Comparison of ENCODE assay signal across 1 cellular context in genomic region chr1:151146416-151147131, GRCh38.
A peak's percentile ranks its signal among the peaks of the same experiment; 100 is the strongest.
TF ChIP-seq lines count a peak whose summit lies in the region.

TSS of gene SEMA6C (minus strand) at chr1:151146631. CDS start at chr1:151142621, 4,010 bp downstream.

TF ChIP-seq in HepG2, 621 proteins besides CTCF, POLR2A, EP300 and RAD21 (continued from another document and continues in another):
- no peak for TF ChIP-seq ZHX1 (CRISPR knock-in tag; IDR thresholded peaks at IDR 0.05; ENCODE audit: low read depth)
- TF ChIP-seq GLI4 (CRISPR knock-in tag; IDR thresholded peaks at IDR 0.05; ENCODE audit: borderline replicate concordance) = peak; percentile 61; the same call in 1 of the 2 replicates
- TF ChIP-seq WIZ (CRISPR knock-in tag; IDR thresholded peaks at IDR 0.05) = no peak
- TF ChIP-seq ZEB1 (IDR thresholded peaks at IDR 0.05; ENCODE audit: insufficient replicate concordance, low read depth) = peak; percentile 58
- peak; percentile 45; the same call in 1 of the 2 replicates for TF ChIP-seq IRF9 (CRISPR knock-in tag; IDR thresholded peaks at IDR 0.05; ENCODE audit: borderline replicate concordance)
- TF ChIP-seq DRAP1 (CRISPR knock-in tag; IDR thresholded peaks at IDR 0.05) = peak; percentile 92
- no peak for TF ChIP-seq CSRNP2 (CRISPR knock-in tag; conservative IDR thresholded peaks at IDR 0.05; ENCODE audit: low read depth)
- 0 out of 2 replicates have a peak, but pooled peaks have one; percentile 13 for TF ChIP-seq ZFP36L2 (CRISPR knock-in tag; IDR thresholded peaks at IDR 0.05)
- no peak for TF ChIP-seq DBP (CRISPR knock-in tag; IDR thresholded peaks at IDR 0.05; ENCODE audit: not compliant biosample characterization)
- no peak for TF ChIP-seq ZNF598 (CRISPR knock-in tag; IDR thresholded peaks at IDR 0.05; ENCODE audit: borderline replicate concordance)
- TF ChIP-seq SRF (IDR thresholded peaks at IDR 0.05; ENCODE audit: low read depth, low read length) = no peak
- peak; percentile 32; the same call in 1 of the 2 replicates for TF ChIP-seq NR0B2 (CRISPR knock-in tag; IDR thresholded peaks at IDR 0.05)
- peak; percentile 37; the same call in 1 of the 2 replicates for TF ChIP-seq THRA (CRISPR knock-in tag; IDR thresholded peaks at IDR 0.05; ENCODE audit: borderline replicate concordance)
- no peak; the same call in 1 of the 2 replicates for TF ChIP-seq ZNF574 (CRISPR knock-in tag; IDR thresholded peaks at IDR 0.05)
- TF ChIP-seq JDP2 (CRISPR knock-in tag; IDR thresholded peaks at IDR 0.05; ENCODE audit: borderline replicate concordance) = no peak
- TF ChIP-seq RORA (CRISPR knock-in tag; IDR thresholded peaks at IDR 0.05) = no peak
- peak in 1 of 2 experiments; percentile 19; a peak in 1 of 4 replicates for TF ChIP-seq HMGXB4 (CRISPR knock-in tag; IDR thresholded peaks at IDR 0.05; ENCODE audit: borderline replicate concordance in 1 of 2, low read depth in 1 of 2)
- TF ChIP-seq SRSF1 (optimal IDR thresholded peaks at IDR 0.05; ENCODE audit: low read depth, low read length) = no peak
- 0 out of 2 replicates have a peak, but pooled peaks have one; percentile 16 for TF ChIP-seq IRX3 (CRISPR knock-in tag; IDR thresholded peaks at IDR 0.05; ENCODE audit: borderline replicate concordance, low read depth)
- TF ChIP-seq ZNF782 (CRISPR knock-in tag; IDR thresholded peaks at IDR 0.05; ENCODE audit: borderline replicate concordance) = no peak
- TF ChIP-seq ZMYM3 (CRISPR knock-in tag; IDR thresholded peaks at IDR 0.05) = peak; percentile 28; the same call in 1 of the 2 replicates
- TF ChIP-seq ZBTB8A (CRISPR knock-in tag; IDR thresholded peaks at IDR 0.05; ENCODE audit: borderline replicate concordance, low read depth) = no peak
- no peak for TF ChIP-seq MTERF4 (CRISPR knock-in tag; IDR thresholded peaks at IDR 0.05)
- TF ChIP-seq RFX3 (CRISPR knock-in tag; IDR thresholded peaks at IDR 0.05) = no peak
- peak; percentile 31; the same call in 1 of the 2 replicates for TF ChIP-seq ZNF891 (CRISPR knock-in tag; IDR thresholded peaks at IDR 0.05)
- TF ChIP-seq ZNF576 (CRISPR knock-in tag; IDR thresholded peaks at IDR 0.05) = no peak
- TF ChIP-seq MTF1 (CRISPR knock-in tag; IDR thresholded peaks at IDR 0.05) = no peak
- TF ChIP-seq SMAD1 (CRISPR knock-in tag; IDR thresholded peaks at IDR 0.05; ENCODE audit: borderline replicate concordance, low read depth) = peak; percentile 65; the same call in 1 of the 2 replicates
- no peak for TF ChIP-seq PBX2 (CRISPR knock-in tag; IDR thresholded peaks at IDR 0.05)
- TF ChIP-seq NR3C1 (CRISPR knock-in tag; IDR thresholded peaks at IDR 0.05) = no peak
- TF ChIP-seq ZBTB7B (CRISPR knock-in tag; IDR thresholded peaks at IDR 0.05) = peak; percentile 37; the same call in 1 of the 2 replicates
- no peak for TF ChIP-seq CHCHD3 (CRISPR knock-in tag; IDR thresholded peaks at IDR 0.05)
- TF ChIP-seq DPF2 (CRISPR knock-in tag; IDR thresholded peaks at IDR 0.05; ENCODE audit: borderline replicate concordance, low read depth) = no peak
- 0 out of 2 replicates have a peak, but pooled peaks have one; percentile 11 for TF ChIP-seq ZNF362 (CRISPR knock-in tag; IDR thresholded peaks at IDR 0.05; ENCODE audit: borderline replicate concordance)
- TF ChIP-seq KDM4B (CRISPR knock-in tag; IDR thresholded peaks at IDR 0.05) = no peak; the same call in 1 of the 2 replicates
- no peak for TF ChIP-seq ZBTB3 (CRISPR knock-in tag; IDR thresholded peaks at IDR 0.05; ENCODE audit: borderline replicate concordance, low read depth)
- no peak for TF ChIP-seq HNRNPK (IDR thresholded peaks at IDR 0.05; ENCODE audit: low read depth, low read length, poor library complexity, severe bottlenecking)
